ENCODE assay signal across 2 cellular contexts in the genomic region with DNA sequence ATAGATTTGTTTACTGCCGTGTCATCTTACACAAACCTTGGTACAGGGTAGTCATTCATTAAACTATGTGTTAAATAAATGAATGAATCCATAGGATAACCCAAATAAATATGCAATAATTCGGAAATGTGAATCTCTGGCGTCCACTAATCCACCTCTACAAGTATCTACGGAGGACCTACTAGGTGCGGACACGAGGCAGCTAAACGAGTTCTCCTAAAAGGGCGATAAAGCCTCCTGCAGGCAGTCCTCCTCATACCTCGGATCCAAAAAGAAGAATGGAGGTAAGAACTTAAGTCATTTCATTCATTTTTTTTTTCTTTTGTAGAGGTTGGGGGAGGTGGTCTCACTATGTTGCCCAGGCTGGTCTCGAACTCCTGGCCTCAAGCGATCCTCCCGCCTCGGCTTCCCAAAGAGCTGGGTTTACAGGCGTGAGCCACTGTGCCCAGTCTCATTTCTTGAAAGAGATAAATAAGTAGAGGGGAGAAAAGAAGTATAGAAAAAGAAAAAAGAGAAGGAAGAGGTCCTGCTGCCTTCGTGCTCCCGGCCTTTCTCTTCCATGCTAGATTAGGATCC.
A peak's percentile ranks its signal among the peaks of the same experiment; 100 is the strongest.
TF ChIP-seq lines count a peak whose summit lies in the region.

No MANE protein-coding gene starts in this region.

TF ChIP-seq in HCT116, 20 proteins besides CTCF, POLR2A, EP300 and RAD21 (continued from another document):
- TF ChIP-seq TCF7L2 (IDR thresholded peaks at IDR 0.05; ENCODE audit: borderline replicate concordance, extremely low read depth, insufficient read depth, insufficient read length) (no peak), FOSL1 (IDR thresholded peaks at IDR 0.05; ENCODE audit: low read depth) (no peak)

TF ChIP-seq in K562, 482 proteins besides CTCF, POLR2A, EP300 and RAD21 (continued from another document):
- 0 out of 2 replicates have a peak, but pooled peaks have one; percentile 38 for TF ChIP-seq ZBTB1 (CRISPR knock-in tag; IDR thresholded peaks at IDR 0.05; ENCODE audit: borderline replicate concordance, low read depth)
- 0 out of 2 replicates have a peak, but pooled peaks have one; percentile 10 for TF ChIP-seq C11orf30 (IDR thresholded peaks at IDR 0.05; ENCODE audit: low read depth)
- TF ChIP-seq, protein P1, sequence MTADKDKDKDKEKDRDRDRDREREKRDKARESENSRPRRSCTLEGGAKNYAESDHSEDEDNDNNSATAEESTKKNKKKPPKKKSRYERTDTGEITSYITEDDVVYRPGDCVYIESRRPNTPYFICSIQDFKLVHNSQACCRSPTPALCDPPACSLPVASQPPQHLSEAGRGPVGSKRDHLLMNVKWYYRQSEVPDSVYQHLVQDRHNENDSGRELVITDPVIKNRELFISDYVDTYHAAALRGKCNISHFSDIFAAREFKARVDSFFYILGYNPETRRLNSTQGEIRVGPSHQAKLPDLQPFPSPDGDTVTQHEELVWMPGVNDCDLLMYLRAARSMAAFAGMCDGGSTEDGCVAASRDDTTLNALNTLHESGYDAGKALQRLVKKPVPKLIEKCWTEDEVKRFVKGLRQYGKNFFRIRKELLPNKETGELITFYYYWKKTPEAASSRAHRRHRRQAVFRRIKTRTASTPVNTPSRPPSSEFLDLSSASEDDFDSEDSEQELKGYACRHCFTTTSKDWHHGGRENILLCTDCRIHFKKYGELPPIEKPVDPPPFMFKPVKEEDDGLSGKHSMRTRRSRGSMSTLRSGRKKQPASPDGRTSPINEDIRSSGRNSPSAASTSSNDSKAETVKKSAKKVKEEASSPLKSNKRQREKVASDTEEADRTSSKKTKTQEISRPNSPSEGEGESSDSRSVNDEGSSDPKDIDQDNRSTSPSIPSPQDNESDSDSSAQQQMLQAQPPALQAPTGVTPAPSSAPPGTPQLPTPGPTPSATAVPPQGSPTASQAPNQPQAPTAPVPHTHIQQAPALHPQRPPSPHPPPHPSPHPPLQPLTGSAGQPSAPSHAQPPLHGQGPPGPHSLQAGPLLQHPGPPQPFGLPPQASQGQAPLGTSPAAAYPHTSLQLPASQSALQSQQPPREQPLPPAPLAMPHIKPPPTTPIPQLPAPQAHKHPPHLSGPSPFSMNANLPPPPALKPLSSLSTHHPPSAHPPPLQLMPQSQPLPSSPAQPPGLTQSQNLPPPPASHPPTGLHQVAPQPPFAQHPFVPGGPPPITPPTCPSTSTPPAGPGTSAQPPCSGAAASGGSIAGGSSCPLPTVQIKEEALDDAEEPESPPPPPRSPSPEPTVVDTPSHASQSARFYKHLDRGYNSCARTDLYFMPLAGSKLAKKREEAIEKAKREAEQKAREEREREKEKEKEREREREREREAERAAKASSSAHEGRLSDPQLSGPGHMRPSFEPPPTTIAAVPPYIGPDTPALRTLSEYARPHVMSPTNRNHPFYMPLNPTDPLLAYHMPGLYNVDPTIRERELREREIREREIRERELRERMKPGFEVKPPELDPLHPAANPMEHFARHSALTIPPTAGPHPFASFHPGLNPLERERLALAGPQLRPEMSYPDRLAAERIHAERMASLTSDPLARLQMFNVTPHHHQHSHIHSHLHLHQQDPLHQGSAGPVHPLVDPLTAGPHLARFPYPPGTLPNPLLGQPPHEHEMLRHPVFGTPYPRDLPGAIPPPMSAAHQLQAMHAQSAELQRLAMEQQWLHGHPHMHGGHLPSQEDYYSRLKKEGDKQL (CRISPR knock-in tag; IDR thresholded peaks at IDR 0.05; ENCODE audit: borderline replicate concordance), result 0 out of 2 replicates have a peak, but pooled peaks have one; percentile 34
- TF ChIP-seq ZKSCAN1 (IDR thresholded peaks at IDR 0.05; ENCODE audit: low read depth, low read length), result peak; percentile 96
- TF ChIP-seq, protein P2, sequence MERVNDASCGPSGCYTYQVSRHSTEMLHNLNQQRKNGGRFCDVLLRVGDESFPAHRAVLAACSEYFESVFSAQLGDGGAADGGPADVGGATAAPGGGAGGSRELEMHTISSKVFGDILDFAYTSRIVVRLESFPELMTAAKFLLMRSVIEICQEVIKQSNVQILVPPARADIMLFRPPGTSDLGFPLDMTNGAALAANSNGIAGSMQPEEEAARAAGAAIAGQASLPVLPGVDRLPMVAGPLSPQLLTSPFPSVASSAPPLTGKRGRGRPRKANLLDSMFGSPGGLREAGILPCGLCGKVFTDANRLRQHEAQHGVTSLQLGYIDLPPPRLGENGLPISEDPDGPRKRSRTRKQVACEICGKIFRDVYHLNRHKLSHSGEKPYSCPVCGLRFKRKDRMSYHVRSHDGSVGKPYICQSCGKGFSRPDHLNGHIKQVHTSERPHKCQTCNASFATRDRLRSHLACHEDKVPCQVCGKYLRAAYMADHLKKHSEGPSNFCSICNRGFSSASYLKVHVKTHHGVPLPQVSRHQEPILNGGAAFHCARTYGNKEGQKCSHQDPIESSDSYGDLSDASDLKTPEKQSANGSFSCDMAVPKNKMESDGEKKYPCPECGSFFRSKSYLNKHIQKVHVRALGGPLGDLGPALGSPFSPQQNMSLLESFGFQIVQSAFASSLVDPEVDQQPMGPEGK (CRISPR knock-in tag; IDR thresholded peaks at IDR 0.05; ENCODE audit: borderline replicate concordance), result no peak
- TF ChIP-seq GTF2E2 (tag; IDR thresholded peaks at IDR 0.05), result 0 out of 2 replicates have a peak, but pooled peaks have one; percentile 45
- TF ChIP-seq, protein P3, sequence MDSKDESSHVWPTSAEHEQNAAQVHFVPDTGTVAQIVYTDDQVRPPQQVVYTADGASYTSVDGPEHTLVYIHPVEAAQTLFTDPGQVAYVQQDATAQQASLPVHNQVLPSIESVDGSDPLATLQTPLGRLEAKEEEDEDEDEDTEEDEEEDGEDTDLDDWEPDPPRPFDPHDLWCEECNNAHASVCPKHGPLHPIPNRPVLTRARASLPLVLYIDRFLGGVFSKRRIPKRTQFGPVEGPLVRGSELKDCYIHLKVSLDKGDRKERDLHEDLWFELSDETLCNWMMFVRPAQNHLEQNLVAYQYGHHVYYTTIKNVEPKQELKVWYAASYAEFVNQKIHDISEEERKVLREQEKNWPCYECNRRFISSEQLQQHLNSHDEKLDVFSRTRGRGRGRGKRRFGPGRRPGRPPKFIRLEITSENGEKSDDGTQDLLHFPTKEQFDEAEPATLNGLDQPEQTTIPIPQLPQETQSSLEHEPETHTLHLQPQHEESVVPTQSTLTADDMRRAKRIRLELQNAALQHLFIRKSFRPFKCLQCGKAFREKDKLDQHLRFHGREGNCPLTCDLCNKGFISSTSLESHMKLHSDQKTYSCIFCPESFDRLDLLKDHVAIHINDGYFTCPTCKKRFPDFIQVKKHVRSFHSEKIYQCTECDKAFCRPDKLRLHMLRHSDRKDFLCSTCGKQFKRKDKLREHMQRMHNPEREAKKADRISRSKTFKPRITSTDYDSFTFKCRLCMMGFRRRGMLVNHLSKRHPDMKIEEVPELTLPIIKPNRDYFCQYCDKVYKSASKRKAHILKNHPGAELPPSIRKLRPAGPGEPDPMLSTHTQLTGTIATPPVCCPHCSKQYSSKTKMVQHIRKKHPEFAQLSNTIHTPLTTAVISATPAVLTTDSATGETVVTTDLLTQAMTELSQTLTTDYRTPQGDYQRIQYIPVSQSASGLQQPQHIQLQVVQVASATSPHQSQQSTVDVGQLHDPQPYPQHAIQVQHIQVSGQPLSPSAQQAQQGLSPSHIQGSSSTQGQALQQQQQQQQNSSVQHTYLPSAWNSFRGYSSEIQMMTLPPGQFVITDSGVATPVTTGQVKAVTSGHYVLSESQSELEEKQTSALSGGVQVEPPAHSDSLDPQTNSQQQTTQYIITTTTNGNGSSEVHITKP (IDR thresholded peaks at IDR 0.05; ENCODE audit: partially characterized antibody), result peak; percentile 5
- peak; percentile 14 for TF ChIP-seq ZFP36 (IDR thresholded peaks at IDR 0.05; ENCODE audit: low read depth, low read length, partially characterized antibody)
- no peak for TF ChIP-seq GATAD2B (IDR thresholded peaks at IDR 0.05; ENCODE audit: borderline replicate concordance)
- no peak for TF ChIP-seq PYGO2 (tag; IDR thresholded peaks at IDR 0.05)
- no peak for TF ChIP-seq XRCC5 (IDR thresholded peaks at IDR 0.05; ENCODE audit: low read depth, low read length)
- TF ChIP-seq PPARD (CRISPR knock-in tag; IDR thresholded peaks at IDR 0.05), result no peak
- TF ChIP-seq ZNF12 (CRISPR knock-in tag; IDR thresholded peaks at IDR 0.05), result no peak
- TF ChIP-seq ZNF551 (CRISPR knock-in tag; IDR thresholded peaks at IDR 0.05), result no peak
- TF ChIP-seq ADNP (tag; IDR thresholded peaks at IDR 0.05), result peak; percentile 82
- TF ChIP-seq CBX3 (IDR thresholded peaks at IDR 0.05; ENCODE audit: borderline replicate concordance in 1 of 2, low read length in 2 of 2), result peak in 1 of 2 experiments; percentile 50; a peak in 1 of 3 replicates
- 0 out of 2 replicates have a peak, but pooled peaks have one; percentile 19 for TF ChIP-seq LEF1 (IDR thresholded peaks at IDR 0.05)
- no peak for TF ChIP-seq ZNF212 (CRISPR knock-in tag; IDR thresholded peaks at IDR 0.05)
- TF ChIP-seq JUNB (CRISPR knock-in tag; conservative IDR thresholded peaks at IDR 0.05), result no peak
- peak; percentile 19; the same call in 1 of the 2 replicates for TF ChIP-seq ZNF316 (IDR thresholded peaks at IDR 0.05)
